Comparison of ENCODE assay signal across 8 cellular contexts in genomic region chr19:42252365-42253244, GRCh38. TPM values are rescaled to one million over a fixed set of nuclear protein-coding genes. Genes with fewer than 3 reads are reported as not detected.
DNase-seq lines count a peak whose midpoint lies in the region; ATAC-seq and TF ChIP-seq lines count a peak whose summit lies in the region.

No MANE protein-coding gene starts in this region.

- H3K4me2 ChIP-seq in PC-3 (ENCODE audit: low read length): peak overlapping the region; percentile 92

- H3K27me3 ChIP-seq in PC-3 (ENCODE audit: low read length) (no peaks in the 10 kb centered on the region), dorsolateral prefrontal cortex (no peaks in the 10 kb centered on the region), lung (ENCODE audit: control insufficient read depth, insufficient read depth) (no peaks in the 10 kb centered on the region), testis (no peaks in the 10 kb centered on the region)

- H3K79me2 ChIP-seq in PC-3 (ENCODE audit: low read length): peaks cover 38% of the 10 kb centered on the region

- TF ChIP-seq CTCF in PC-3 (conservative IDR thresholded peaks at IDR 0.05; ENCODE audit: low read depth, low read length): no peak
- TF ChIP-seq CTCF in dorsolateral prefrontal cortex (IDR thresholded peaks at IDR 0.05 in 54 of 56, conservative IDR thresholded peaks at IDR 0.05 in 2 of 56; ENCODE audit: low read depth in 1 of 56, partially characterized antibody in 56 of 56): no peak
- no peak for TF ChIP-seq CTCF in lung (IDR thresholded peaks at IDR 0.05; ENCODE audit: control extremely low read depth, extremely low read depth)
- no peak for TF ChIP-seq CTCF in testis (IDR thresholded peaks at IDR 0.05)

- H3K9ac ChIP-seq in PC-3 (ENCODE audit: low read length): peak overlapping the region; percentile 71

- H3K4me3 ChIP-seq in GM08714 (ENCODE audit: low read length) (peak overlapping the region; percentile 85), PC-3 (ENCODE audit: low read length) (peak overlapping the region; percentile 80), dorsolateral prefrontal cortex (peak overlapping the region; percentile 80 to 100 (median 97)), lung (peak overlapping the region; percentile 66), testis (peak overlapping the region; percentile 99 to 100)

- 6 to 7% methylated on average over 25 to 27 of the region's 27 CpGs for WGBS in lung, 2 donors
- 1% methylated on average over 26 of the region's 27 CpGs for WGBS in testis, 2 donors

- H3K27ac ChIP-seq in PC-3 (ENCODE audit: low read length): peak overlapping the region; percentile 25
- peak overlapping the region; percentile 91 to 100 (median 99) for H3K27ac ChIP-seq in dorsolateral prefrontal cortex
- peak overlapping the region; percentile 83 to 89 for H3K27ac ChIP-seq in lung (ENCODE audit: low read depth in 1 of 2, low read length in 1 of 2)
- H3K27ac ChIP-seq in testis: peak overlapping the region; percentile 98 to 99

- ATAC-seq in PC-3 (no peak), lung (ENCODE audit: insufficient read depth, low FRiP score) (no peak), GM18861 (IDR thresholded peaks at IDR 0.05; ENCODE audit: unreplicated experiment) (no peak), GM21390 (IDR thresholded peaks at IDR 0.05; ENCODE audit: unreplicated experiment) (no peak), HG02970 (IDR thresholded peaks at IDR 0.05; ENCODE audit: low FRiP score, unreplicated experiment) (no peak)

- H4K20me1 ChIP-seq in PC-3 (ENCODE audit: low read length): no peaks in the 10 kb centered on the region

- H3K4me1 ChIP-seq in PC-3 (ENCODE audit: insufficient read depth, low read length) (peaks cover 10% of the 10 kb centered on the region), lung (ENCODE audit: control insufficient read depth in 2 of 2, insufficient read depth in 2 of 2, low read length in 2 of 2) (peaks cover 12 to 19% of the 10 kb centered on the region in 2 donors), testis (peaks cover 56% of the 10 kb centered on the region)

- BruUV-seq in PC-3 (replicated peaks; lab: Mats Ljungman, UMichigan): TSS peak; percentile 29

- H3K36me3 ChIP-seq in PC-3 (ENCODE audit: low read depth, low read length): no peaks in the 10 kb centered on the region
- peaks cover 7 to 19% of the 10 kb centered on the region in 2 donors for H3K36me3 ChIP-seq in lung (ENCODE audit: control insufficient read depth in 2 of 2, insufficient read depth in 2 of 2, low read length in 2 of 2)
- H3K36me3 ChIP-seq in testis (ENCODE audit: low read depth, missing control alignments): no peaks in the 10 kb centered on the region

- DNase-seq in PC-3 (no peak), dorsolateral prefrontal cortex (peak; percentile 56 to 91 (median 86)), lung (ENCODE audit: low spot score) (no peak), testis (peak; percentile 83)

- POLR2A ChIA-PET in PC-3 (lab: Charles Lee; ENCODE audit: unreplicated experiment): no interaction called here

- H2AFZ ChIP-seq in PC-3 (ENCODE audit: low read length): peak overlapping the region; percentile 42; the same call in 1 of the 2 replicates

- no peaks in the 10 kb centered on the region for H3K9me2 ChIP-seq in PC-3 (replicated peaks; ENCODE audit: low read length)

- no peak for TF ChIP-seq POLR2A in testis (IDR thresholded peaks at IDR 0.05)

- CTCF ChIA-PET in PC-3 (lab: Charles Lee): no interaction called here

- H3F3A ChIP-seq in PC-3 (ENCODE audit: low read length, unreplicated experiment): no peaks in the 10 kb centered on the region

- no peaks in the 10 kb centered on the region for H3K9me3 ChIP-seq in PC-3 (ENCODE audit: low read length)
- no peaks in the 10 kb centered on the region for H3K9me3 ChIP-seq in lung (ENCODE audit: control insufficient read depth in 2 of 2, insufficient read depth in 1 of 2, low read length in 1 of 2)
- H3K9me3 ChIP-seq in testis: no peaks in the 10 kb centered on the region

- intact Hi-C loops in PC-3 (cut with micrococcal nuclease) (no loop called here), dorsolateral prefrontal cortex (cut with DNase I) (loop anchor here in 1 of 2 donors (2.0 kb wide), 1 partner anchor 16 kb away; the partner anchor contains the start of gene CIC), testis (cut with DNase I; ENCODE audit: low total_unique reads) (no loop called here)

RNA-seq across cellular contexts. Expression of gene ERF, which starts 2.3 kb away (rescaled TPM):
- total RNA-seq in PC-3 (2014; rRNA removed) (17.0 and 40.2 TPM in 2 replicates), dorsolateral prefrontal cortex (100 to 1,000 TPM in 3 of 120 experiments, 10 to 100 TPM in 117; 22.2 to 145 (median 47.8) TPM), lung (10 to 100 TPM; 24.2 to 53.6 TPM), testis (100 to 1,000 TPM in 1 of 2 donors, 10 to 100 TPM in 1; 85.4 to 120 TPM)
- polyA plus RNA-seq in lung (10 to 100 TPM; 35.2 to 50.8 TPM), testis (ENCODE audit: insufficient read depth, low read depth, low replicate concordance) (59.6 TPM)

RNA-seq across cellular contexts. Expression of gene GSK3A, which starts 10.2 kb away (rescaled TPM):
- total RNA-seq in PC-3 (2014; rRNA removed) (25.0 and 29.0 TPM in 2 replicates), dorsolateral prefrontal cortex (100 to 1,000 TPM in 36 of 120 experiments, 10 to 100 TPM in 84; 60.1 to 130 (median 91.3) TPM), lung (10 to 100 TPM; 23.7 to 38.8 TPM), testis (10 to 100 TPM; 54.3 to 64.3 TPM)
- polyA plus RNA-seq in lung (10 to 100 TPM; 53.7 to 54.2 TPM), testis (ENCODE audit: insufficient read depth, low read depth, low replicate concordance) (98.1 TPM)

RNA-seq across cellular contexts. Expression of gene CIC, which starts 16.4 kb away (rescaled TPM):
- total RNA-seq in PC-3 (2014; rRNA removed) (9.8 and 21.4 TPM in 2 replicates), dorsolateral prefrontal cortex (100 to 1,000 TPM in 70 of 120 experiments, 10 to 100 TPM in 50; 76.5 to 169 (median 103) TPM), lung (10 to 100 TPM; 31.2 to 84.5 TPM), testis (100 to 1,000 TPM; 163 to 181 TPM)
- polyA plus RNA-seq in lung (10 to 100 TPM; 38.2 to 43.0 TPM), testis (ENCODE audit: insufficient read depth, low read depth, low replicate concordance) (95.6 TPM)

RNA-seq across cellular contexts. Expression of gene ZNF526, which starts 32.5 kb away (rescaled TPM):
- total RNA-seq in PC-3 (2014; rRNA removed): 5.1 and 6.1 TPM in 2 replicates
- 10 to 100 TPM in 3 of 120 experiments, 1 to 10 TPM in 117; 5.3 to 12.0 (median 7.5) TPM for total RNA-seq in dorsolateral prefrontal cortex
- total RNA-seq in lung: 10 to 100 TPM in 1 of 2 donors, 1 to 10 TPM in 1; 5.3 to 14.4 TPM
- 1 to 10 TPM; 4.6 to 5.5 TPM for polyA plus RNA-seq in lung
- 10 to 100 TPM; 10.1 to 12.2 TPM for total RNA-seq in testis
- polyA plus RNA-seq in testis (ENCODE audit: insufficient read depth, low read depth, low replicate concordance): 10.1 TPM

RNA-seq across cellular contexts. Expression of gene DEDD2, which starts 35.1 kb away (rescaled TPM):
- total RNA-seq in PC-3 (2014; rRNA removed) (34.4 and 38.2 TPM in 2 replicates), dorsolateral prefrontal cortex (10 to 100 TPM; 24.6 to 71.4 (median 34.2) TPM), lung (10 to 100 TPM; 34.1 to 39.4 TPM), testis (10 to 100 TPM; 54.4 to 80.0 TPM)
- polyA plus RNA-seq in lung (10 to 100 TPM; 31.4 to 60.8 TPM), testis (ENCODE audit: insufficient read depth, low read depth, low replicate concordance) (40.7 TPM)

Comparison
In these comparisons a context has a peak if more than half of its experiments do, and no peak if none do; other contexts are left out.
1. DNase-seq: peak in dorsolateral prefrontal cortex (10 of 10) and testis (single experiment); none in PC-3 (single experiment) and lung (single experiment).
2. H3K27ac ChIP-seq: peak in every context shown above with its lines; median percentile 99 in dorsolateral prefrontal cortex; 98 in testis; 86 in lung; 25 in PC-3.
3. Peak in every context shown above with its lines, with median percentiles within 50 percentile points of each other: H3K4me3 ChIP-seq.